In the genomic region with DNA sequence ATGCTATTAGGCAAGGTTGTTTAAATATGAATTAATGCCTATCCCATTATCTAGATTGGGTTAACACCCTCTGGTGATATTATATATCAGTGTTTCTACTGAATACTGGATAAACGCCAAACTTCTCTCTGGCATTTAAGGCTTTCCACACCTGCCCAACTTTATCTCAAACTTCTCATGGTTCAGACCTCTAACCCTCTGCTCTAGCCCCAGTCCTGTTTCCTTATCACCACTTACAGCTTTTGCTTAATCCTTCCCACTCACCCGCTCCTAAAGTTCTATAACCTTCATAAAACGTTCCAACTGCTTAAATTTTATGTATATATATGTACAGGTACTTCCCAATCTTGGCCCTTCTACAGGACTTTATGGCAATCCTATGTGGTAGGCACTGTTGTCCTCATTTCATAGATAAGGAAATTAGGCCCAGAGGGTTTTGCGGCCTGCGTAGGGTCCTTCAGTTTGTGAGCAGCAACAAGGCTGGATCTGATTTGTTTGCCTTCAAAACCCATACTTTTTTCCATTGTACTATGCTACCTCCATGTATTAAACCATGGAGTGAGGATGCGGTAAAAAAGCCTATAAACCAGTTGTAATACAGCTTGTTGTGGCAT, we compare ENCODE assay signal across 1 cellular context.
TF ChIP-seq lines count a peak whose summit lies in the region.

No MANE protein-coding gene starts in this region.

TF ChIP-seq in GM12878, 131 proteins besides CTCF, POLR2A, EP300 and RAD21:
- no peak for TF ChIP-seq SRF (IDR thresholded peaks at IDR 0.05; ENCODE audit: low read depth in 2 of 2, low read length in 2 of 2)
- no peak for TF ChIP-seq KDM1A (IDR thresholded peaks at IDR 0.05; ENCODE audit: borderline replicate concordance)
